1 cellular context compared by ENCODE assay signal in the genomic region with DNA sequence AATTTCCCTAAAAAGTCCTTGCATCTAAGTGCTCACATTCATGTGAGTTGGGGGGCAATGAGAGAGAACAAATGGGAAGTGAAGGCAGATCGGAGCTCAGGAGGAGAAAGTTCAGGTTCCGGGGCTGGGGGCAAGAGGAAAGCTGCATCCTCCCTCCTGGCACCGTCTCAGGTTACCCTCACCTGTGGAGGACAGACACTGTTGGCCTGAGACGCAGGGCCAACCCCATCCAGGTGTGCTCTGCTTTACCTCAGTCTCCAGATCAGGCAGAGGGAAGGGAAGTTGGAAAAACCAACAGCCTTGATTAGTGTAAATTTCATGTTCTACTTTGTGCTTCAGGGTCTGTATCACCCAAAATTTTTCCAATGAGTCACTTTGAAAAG.
TF ChIP-seq lines count a peak whose summit lies in the region.

No MANE protein-coding gene starts in this region.

TF ChIP-seq in GM23338, 12 proteins besides CTCF, POLR2A, EP300 and RAD21 (continued from another document):
- TF ChIP-seq, protein P1, sequence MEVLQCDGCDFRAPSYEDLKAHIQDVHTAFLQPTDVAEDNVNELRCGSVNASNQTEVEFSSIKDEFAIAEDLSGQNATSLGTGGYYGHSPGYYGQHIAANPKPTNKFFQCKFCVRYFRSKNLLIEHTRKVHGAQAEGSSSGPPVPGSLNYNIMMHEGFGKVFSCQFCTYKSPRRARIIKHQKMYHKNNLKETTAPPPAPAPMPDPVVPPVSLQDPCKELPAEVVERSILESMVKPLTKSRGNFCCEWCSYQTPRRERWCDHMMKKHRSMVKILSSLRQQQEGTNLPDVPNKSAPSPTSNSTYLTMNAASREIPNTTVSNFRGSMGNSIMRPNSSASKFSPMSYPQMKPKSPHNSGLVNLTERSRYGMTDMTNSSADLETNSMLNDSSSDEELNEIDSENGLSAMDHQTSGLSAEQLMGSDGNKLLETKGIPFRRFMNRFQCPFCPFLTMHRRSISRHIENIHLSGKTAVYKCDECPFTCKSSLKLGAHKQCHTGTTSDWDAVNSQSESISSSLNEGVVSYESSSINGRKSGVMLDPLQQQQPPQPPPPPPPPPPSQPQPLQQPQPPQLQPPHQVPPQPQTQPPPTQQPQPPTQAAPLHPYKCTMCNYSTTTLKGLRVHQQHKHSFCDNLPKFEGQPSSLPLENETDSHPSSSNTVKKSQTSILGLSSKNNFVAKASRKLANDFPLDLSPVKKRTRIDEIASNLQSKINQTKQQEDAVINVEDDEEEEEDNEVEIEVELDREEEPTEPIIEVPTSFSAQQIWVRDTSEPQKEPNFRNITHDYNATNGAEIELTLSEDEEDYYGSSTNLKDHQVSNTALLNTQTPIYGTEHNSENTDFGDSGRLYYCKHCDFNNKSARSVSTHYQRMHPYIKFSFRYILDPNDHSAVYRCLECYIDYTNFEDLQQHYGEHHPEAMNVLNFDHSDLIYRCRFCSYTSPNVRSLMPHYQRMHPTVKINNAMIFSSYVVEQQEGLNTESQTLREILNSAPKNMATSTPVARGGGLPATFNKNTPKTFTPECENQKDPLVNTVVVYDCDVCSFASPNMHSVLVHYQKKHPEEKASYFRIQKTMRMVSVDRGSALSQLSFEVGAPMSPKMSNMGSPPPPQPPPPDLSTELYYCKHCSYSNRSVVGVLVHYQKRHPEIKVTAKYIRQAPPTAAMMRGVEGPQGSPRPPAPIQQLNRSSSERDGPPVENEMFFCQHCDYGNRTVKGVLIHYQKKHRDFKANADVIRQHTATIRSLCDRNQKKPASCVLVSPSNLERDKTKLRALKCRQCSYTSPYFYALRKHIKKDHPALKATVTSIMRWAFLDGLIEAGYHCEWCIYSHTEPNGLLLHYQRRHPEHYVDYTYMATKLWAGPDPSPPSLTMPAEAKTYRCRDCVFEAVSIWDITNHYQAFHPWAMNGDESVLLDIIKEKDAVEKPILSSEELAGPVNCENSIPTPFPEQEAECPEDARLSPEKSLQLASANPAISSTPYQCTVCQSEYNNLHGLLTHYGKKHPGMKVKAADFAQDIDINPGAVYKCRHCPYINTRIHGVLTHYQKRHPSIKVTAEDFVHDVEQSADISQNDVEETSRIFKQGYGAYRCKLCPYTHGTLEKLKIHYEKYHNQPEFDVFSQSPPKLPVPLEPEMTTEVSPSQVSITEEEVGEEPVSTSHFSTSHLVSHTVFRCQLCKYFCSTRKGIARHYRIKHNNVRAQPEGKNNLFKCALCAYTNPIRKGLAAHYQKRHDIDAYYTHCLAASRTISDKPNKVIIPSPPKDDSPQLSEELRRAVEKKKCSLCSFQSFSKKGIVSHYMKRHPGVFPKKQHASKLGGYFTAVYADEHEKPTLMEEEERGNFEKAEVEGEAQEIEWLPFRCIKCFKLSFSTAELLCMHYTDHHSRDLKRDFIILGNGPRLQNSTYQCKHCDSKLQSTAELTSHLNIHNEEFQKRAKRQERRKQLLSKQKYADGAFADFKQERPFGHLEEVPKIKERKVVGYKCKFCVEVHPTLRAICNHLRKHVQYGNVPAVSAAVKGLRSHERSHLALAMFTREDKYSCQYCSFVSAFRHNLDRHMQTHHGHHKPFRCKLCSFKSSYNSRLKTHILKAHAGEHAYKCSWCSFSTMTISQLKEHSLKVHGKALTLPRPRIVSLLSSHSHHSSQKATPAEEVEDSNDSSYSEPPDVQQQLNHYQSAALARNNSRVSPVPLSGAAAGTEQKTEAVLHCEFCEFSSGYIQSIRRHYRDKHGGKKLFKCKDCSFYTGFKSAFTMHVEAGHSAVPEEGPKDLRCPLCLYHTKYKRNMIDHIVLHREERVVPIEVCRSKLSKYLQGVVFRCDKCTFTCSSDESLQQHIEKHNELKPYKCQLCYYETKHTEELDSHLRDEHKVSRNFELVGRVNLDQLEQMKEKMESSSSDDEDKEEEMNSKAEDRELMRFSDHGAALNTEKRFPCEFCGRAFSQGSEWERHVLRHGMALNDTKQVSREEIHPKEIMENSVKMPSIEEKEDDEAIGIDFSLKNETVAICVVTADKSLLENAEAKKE (CRISPR knock-in tag; IDR thresholded peaks at IDR 0.05) = no peak
- TF ChIP-seq, protein P2, sequence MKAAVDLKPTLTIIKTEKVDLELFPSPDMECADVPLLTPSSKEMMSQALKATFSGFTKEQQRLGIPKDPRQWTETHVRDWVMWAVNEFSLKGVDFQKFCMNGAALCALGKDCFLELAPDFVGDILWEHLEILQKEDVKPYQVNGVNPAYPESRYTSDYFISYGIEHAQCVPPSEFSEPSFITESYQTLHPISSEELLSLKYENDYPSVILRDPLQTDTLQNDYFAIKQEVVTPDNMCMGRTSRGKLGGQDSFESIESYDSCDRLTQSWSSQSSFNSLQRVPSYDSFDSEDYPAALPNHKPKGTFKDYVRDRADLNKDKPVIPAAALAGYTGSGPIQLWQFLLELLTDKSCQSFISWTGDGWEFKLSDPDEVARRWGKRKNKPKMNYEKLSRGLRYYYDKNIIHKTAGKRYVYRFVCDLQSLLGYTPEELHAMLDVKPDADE (IDR thresholded peaks at IDR 0.05) = no peak
- TF ChIP-seq CREB1 (CRISPR knock-in tag; IDR thresholded peaks at IDR 0.05; ENCODE audit: low read depth) = no peak
- no peak for TF ChIP-seq JUNB (IDR thresholded peaks at IDR 0.05; ENCODE audit: unreplicated experiment)
- TF ChIP-seq EZH2 (IDR thresholded peaks at IDR 0.05; ENCODE audit: low read depth, unreplicated experiment) = no peak
- TF ChIP-seq ZNF331 (CRISPR knock-in tag; IDR thresholded peaks at IDR 0.05; ENCODE audit: low read depth) = no peak
TF ChIP-seq in GM23338: peak in this region for 0.
